ENCODE assay signal across 29 cellular contexts in genomic region chr2:75456111-75456510, GRCh38.
"Had no signal": no experiment of that assay in that cellular context is flagged by ENCODE, and none has a peak within 500 bp of the region (broad histone marks: within the 10 kb centered on the region; RNA-seq: fewer than 3 reads in every experiment).

No MANE protein-coding gene starts in this region.

- H3K27ac ChIP-seq: ascending aorta, breast epithelium, cardiac muscle cell, colonic mucosa, epithelial cell of prostate, esophagus squamous epithelium, gastroesophageal sphincter, heart right ventricle, hepatocyte had no signal

- H3K9me3 ChIP-seq: ascending aorta, breast epithelium, colonic mucosa, esophagus squamous epithelium had no signal

- H3K79me2 ChIP-seq: hepatocyte had no signal

- H3K4me1 ChIP-seq: ascending aorta, breast epithelium, colonic mucosa, esophagus squamous epithelium, gastroesophageal sphincter, heart right ventricle had no signal

- DNase-seq: activated CD4-positive, alpha-beta memory T cell treated with anti-CD3 and anti-CD28 coated beads, Interleukin-2, amount 10 ng/mL, durations not matched to agents 7 days and 5 days; activated CD4-positive, alpha-beta T cell treated with anti-CD3 and anti-CD28 coated beads for 36 hours; activated CD4-positive, alpha-beta T cell treated with anti-CD3 and anti-CD28 coated beads, Interleukin-2, amount 10 ng/mL, durations not matched to agents 7 days and 5 days; activated CD4-positive, alpha-beta T cell treated with anti-CD3 and anti-CD28 coated beads, Interleukin-2, amount 50 U/mL, for 4 hours; activated CD4-positive, CD25-positive, alpha-beta regulatory T cell; activated CD4-positive, CD25-positive, alpha-beta regulatory T cell treated with anti-CD3 and anti-CD28 coated beads, Interleukin-2, amount 50 U/mL, for 72 hours; activated CD8-positive, alpha-beta memory T cell treated with anti-CD3 and anti-CD28 coated beads, Interleukin-2, amount 50 U/mL, for 48 hours; activated gamma-delta T cell; activated naive CD4-positive, alpha-beta T cell; activated naive CD4-positive, alpha-beta T cell treated with anti-CD3 and anti-CD28 coated beads, Interleukin-2, amount 10 ng/mL, durations not matched to agents 7 days and 5 days; activated naive CD8-positive, alpha-beta T cell treated with anti-CD3 and anti-CD28 coated beads, Interleukin-2, amount 10 ng/mL, durations not matched to agents 7 days and 5 days; activated T-cell treated with anti-CD3 and anti-CD28 coated beads for 4 hours; activated T-cell treated with anti-CD3 and anti-CD28 coated beads, Interleukin-2, amount 50 U/mL, for 24 hours; activated T-cell treated with anti-CD3 and anti-CD28 coated beads, Interleukin-2, amount 50 U/mL, for 72 hours; central memory CD4-positive, alpha-beta T cell; cerebellar nuclear complex; colonic mucosa; effector CD8-positive, alpha-beta T cell; esophagus squamous epithelium; foreskin melanocyte; heart right ventricle; T-helper 17 cell had no signal

- H3K4me2 ChIP-seq: hepatocyte had no signal

- H3K4me3 ChIP-seq: ascending aorta, breast epithelium, cardiac muscle cell, colonic mucosa, esophagus squamous epithelium, gastroesophageal sphincter, heart right ventricle, hepatocyte had no signal

- H3K27me3 ChIP-seq: ascending aorta, breast epithelium, cardiac muscle cell, colonic mucosa, esophagus squamous epithelium, hepatocyte had no signal

- ATAC-seq: activated CD4-positive, alpha-beta T cell treated with anti-CD3 and anti-CD28 coated beads for 36 hours; activated naive CD4-positive, alpha-beta T cell treated with anti-CD3 and anti-CD28 coated beads, Interleukin-2, amount 50 U/mL, for 72 hours; activated T-cell treated with anti-CD3 and anti-CD28 coated beads, Interleukin-2, amount 50 U/mL, for 72 hours; gastroesophageal sphincter; heart right ventricle; T-helper 17 cell had no signal

- H3K36me3 ChIP-seq: ascending aorta, breast epithelium, cardiac muscle cell, colonic mucosa, esophagus squamous epithelium, gastroesophageal sphincter, heart right ventricle had no signal

- H2AFZ ChIP-seq: hepatocyte had no signal
